1 cellular context compared by ENCODE assay signal in genomic region chr9:122463828-122464632, GRCh38.
TF ChIP-seq lines count a peak whose summit lies in the region.

No MANE protein-coding gene starts in this region.

TF ChIP-seq in Ishikawa, 13 proteins besides CTCF, POLR2A, EP300 and RAD21 (continued from another document):
- no peak for TF ChIP-seq USF1 (IDR thresholded peaks at IDR 0.05)
- TF ChIP-seq ZBTB7A (IDR thresholded peaks at IDR 0.05; ENCODE audit: low read depth) = no peak
- no peak for TF ChIP-seq CREB1 (IDR thresholded peaks at IDR 0.05; ENCODE audit: low read depth)
- TF ChIP-seq REST (IDR thresholded peaks at IDR 0.05; ENCODE audit: low read depth) = no peak
- TF ChIP-seq TAF1 (IDR thresholded peaks at IDR 0.05; ENCODE audit: low read depth) = no peak
- TF ChIP-seq NFIC (IDR thresholded peaks at IDR 0.05) = no peak
- TF ChIP-seq TEAD4 (IDR thresholded peaks at IDR 0.05) = no peak
- no peak for TF ChIP-seq FOXM1 (IDR thresholded peaks at IDR 0.05; ENCODE audit: borderline replicate concordance, low read depth)
- no peak for TF ChIP-seq CEBPB (IDR thresholded peaks at IDR 0.05)
- no peak for TF ChIP-seq EGR1 (IDR thresholded peaks at IDR 0.05)
- TF ChIP-seq TCF12 (IDR thresholded peaks at IDR 0.05; ENCODE audit: low read depth) = no peak
- no peak for TF ChIP-seq YY1 (IDR thresholded peaks at IDR 0.05; ENCODE audit: low read depth)
TF ChIP-seq in Ishikawa: peak in this region for 0.
